Comparison of ENCODE assay signal across 8 cellular contexts in the genomic region with DNA sequence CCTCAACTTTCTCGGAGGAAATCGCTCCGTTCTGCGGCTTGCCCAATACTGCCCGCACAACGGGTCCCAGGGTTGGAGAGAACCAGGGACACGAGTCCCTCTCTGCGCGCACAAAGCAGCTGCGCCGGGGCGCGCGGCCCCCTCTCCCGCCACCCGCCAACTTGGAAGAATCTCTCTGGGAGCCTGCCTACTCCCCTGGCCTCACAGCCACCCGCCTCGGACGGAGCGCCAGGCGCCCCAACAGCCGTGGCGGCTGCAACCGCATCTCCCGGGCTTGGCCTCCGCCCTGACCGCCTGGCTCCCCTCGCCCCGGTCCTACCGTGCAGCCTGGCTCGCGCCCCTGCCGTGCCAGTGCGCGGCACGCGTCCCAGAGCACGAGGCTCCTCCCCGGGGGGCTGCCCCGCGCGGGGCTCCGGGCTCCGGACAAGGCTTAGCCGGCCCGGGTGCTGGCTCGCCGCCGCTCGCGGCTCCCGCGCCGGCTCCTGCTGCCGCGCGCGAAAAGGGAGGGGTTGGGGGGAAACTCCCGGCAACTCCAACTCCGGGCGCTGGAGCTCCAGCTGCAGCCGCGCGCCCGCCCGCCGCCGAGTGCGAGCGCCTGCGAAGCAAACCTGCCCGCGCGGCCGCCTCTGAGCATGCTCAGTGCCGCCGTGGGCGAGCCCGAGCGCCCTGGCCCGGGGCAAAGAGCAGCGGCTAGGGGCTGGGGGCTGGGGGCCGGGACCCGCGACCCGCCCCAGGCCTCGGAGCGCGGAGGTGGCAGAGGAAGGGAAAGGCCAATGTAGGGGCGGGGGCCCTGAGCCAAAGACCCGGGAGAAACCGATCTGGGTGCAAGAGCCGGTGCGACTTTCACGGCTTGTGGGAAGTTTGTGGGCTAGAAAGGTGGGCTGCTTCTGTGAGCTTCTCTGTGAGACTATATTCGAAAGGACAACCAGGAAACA. TPM values are rescaled to one million over a fixed set of nuclear protein-coding genes. Genes with fewer than 3 reads are reported as not detected.
A peak's percentile ranks its signal among the peaks of the same experiment; 100 is the strongest.
DNase-seq lines count a peak whose midpoint lies in the region; ATAC-seq and TF ChIP-seq lines count a peak whose summit lies in the region.

A gene (minus strand): TSS at position 589 of the 935 bp plus-strand sequence. CDS start 75,329 bp downstream, outside the sequence.

- peak; percentile 17 for TF ChIP-seq CTCF in neural cell (IDR thresholded peaks at IDR 0.05; ENCODE audit: poor library complexity, severe bottlenecking)

- H3K27me3 Mint-ChIP-seq in CD8-positive, alpha-beta memory T cell, result peaks cover 43 to 66% of the 10 kb centered on the region in 2 donors
- peaks cover 53% of the 10 kb centered on the region for H3K27me3 Mint-ChIP-seq in activated T-helper 2 cell treated with anti-CD3 and anti-CD28 coated beads, Interferon-gamma antibody, Interleukin-2, Interleukin-4, amounts not matched to agents 10 μg/mL and 5 μg/mL and 100 μg/mL, durations not matched to agents 14 hours and 24 hours and 36 hours (ENCODE audit: low read depth)

- TF ChIP-seq EP300 in neural cell (conservative IDR thresholded peaks at IDR 0.05; ENCODE audit: poor library complexity, severe bottlenecking), result peak; percentile 14

- H3K4me3 ChIP-seq in CD8-positive, alpha-beta memory T cell (ENCODE audit: low read length), result no peak within 1 kb of the TSS
- peak within 1 kb of the TSS; percentile 84 for H3K4me3 ChIP-seq in neural cell (ENCODE audit: low read length)
- H3K4me3 ChIP-seq in HAP-1, result no peak within 1 kb of the TSS

- CTCF ChIA-PET in CD8-positive, alpha-beta memory T cell (lab: Charles Lee), result no interaction called here

- no peak for TF ChIP-seq RAD21 in neural cell (conservative IDR thresholded peaks at IDR 0.05)

- H3K9me3 ChIP-seq in CD8-positive, alpha-beta memory T cell (ENCODE audit: low read length), result no peaks in the 10 kb centered on the region
- no peaks in the 10 kb centered on the region for H3K9me3 ChIP-seq in neural cell (ENCODE audit: low read length)
- no peaks in the 10 kb centered on the region; the same call in 1 of the 2 replicates for H3K9me3 ChIP-seq in HAP-1

- H3K4me1 ChIP-seq in CD8-positive, alpha-beta memory T cell (ENCODE audit: insufficient read depth, low read length), result no peaks in the 10 kb centered on the region
- no peaks in the 10 kb centered on the region for H3K4me1 ChIP-seq in HAP-1

- no peaks in the 10 kb centered on the region for H3K9me3 Mint-ChIP-seq in CD8-positive, alpha-beta memory T cell
- no peaks in the 10 kb centered on the region for H3K9me3 Mint-ChIP-seq in activated T-helper 2 cell treated with anti-CD3 and anti-CD28 coated beads, Interferon-gamma antibody, Interleukin-2, Interleukin-4, amounts not matched to agents 10 μg/mL and 5 μg/mL and 100 μg/mL, durations not matched to agents 14 hours and 24 hours and 36 hours

- ATAC-seq in GM19372 (IDR thresholded peaks at IDR 0.05; ENCODE audit: low read depth, unreplicated experiment) (peak; percentile 68), GM21526 (IDR thresholded peaks at IDR 0.05; ENCODE audit: low FRiP score, unreplicated experiment) (no peak)

- H3K4me2 ChIP-seq in neural cell (ENCODE audit: low read length), result peak within 1 kb of the TSS; percentile 83

- intact Hi-C loops in activated T-helper 2 cell treated with anti-CD3 and anti-CD28 coated beads, Interferon-gamma antibody, Interleukin-2, Interleukin-4, amounts not matched to agents 10 μg/mL and 5 μg/mL and 100 μg/mL, durations not matched to agents 14 hours and 24 hours and 36 hours (cut with micrococcal nuclease), result no loop called here

- H4K20me1 ChIP-seq in neural cell (ENCODE audit: insufficient read depth), result no peaks in the 10 kb centered on the region

- no peaks in the 10 kb centered on the region for H3F3A ChIP-seq in neural cell (ENCODE audit: insufficient read depth, low read length, poor library complexity, severe bottlenecking)

- peaks cover 5% of the 10 kb centered on the region for H3K27me3 ChIP-seq in CD8-positive, alpha-beta memory T cell (ENCODE audit: insufficient read depth, low read length, poor library complexity, severe bottlenecking)
- peaks cover 56% of the 10 kb centered on the region for H3K27me3 ChIP-seq in neural cell (ENCODE audit: insufficient read depth, low read depth, low read length)
- H3K27me3 ChIP-seq in HAP-1 (ENCODE audit: low read depth), result no peaks in the 10 kb centered on the region

- POLR2A ChIA-PET in CD8-positive, alpha-beta memory T cell (lab: Charles Lee), result no interaction called here

- H2AFZ ChIP-seq in neural cell (ENCODE audit: low read depth, low read length), result peak within 1 kb of the TSS; percentile 42

- H3K4me1 Mint-ChIP-seq in CD8-positive, alpha-beta memory T cell, result peaks cover 11 to 12% (median 12%) of the 10 kb centered on the region in 3 donors
- H3K4me1 Mint-ChIP-seq in activated T-helper 2 cell treated with anti-CD3 and anti-CD28 coated beads, Interferon-gamma antibody, Interleukin-2, Interleukin-4, amounts not matched to agents 10 μg/mL and 5 μg/mL and 100 μg/mL, durations not matched to agents 14 hours and 24 hours and 36 hours (ENCODE audit: low read depth), result peaks cover 2% of the 10 kb centered on the region

- H3K27ac Mint-ChIP-seq in CD8-positive, alpha-beta memory T cell, result peak within 1 kb of the TSS in 1 of 8 donors; percentile 21
- no peak within 1 kb of the TSS for H3K27ac Mint-ChIP-seq in activated T-helper 2 cell treated with anti-CD3 and anti-CD28 coated beads, Interferon-gamma antibody, Interleukin-2, Interleukin-4, amounts not matched to agents 10 μg/mL and 5 μg/mL and 100 μg/mL, durations not matched to agents 14 hours and 24 hours and 36 hours

- no peaks in the 10 kb centered on the region for H3K9me2 ChIP-seq in neural cell (ENCODE audit: insufficient read depth, low read length)

- no peaks in the 10 kb centered on the region for H3K36me3 ChIP-seq in CD8-positive, alpha-beta memory T cell (ENCODE audit: insufficient read depth, low read length)
- H3K36me3 ChIP-seq in neural cell (ENCODE audit: insufficient read depth, low read length) (no peaks in the 10 kb centered on the region), HAP-1 (replicated peaks) (no peaks in the 10 kb centered on the region)

- no peaks in the 10 kb centered on the region for H3K79me2 ChIP-seq in neural cell (replicated peaks; ENCODE audit: insufficient read depth, low read length)

- peak within 1 kb of the TSS; percentile 52 for H3K9ac ChIP-seq in neural cell (ENCODE audit: low read length)

- H3K36me3 Mint-ChIP-seq in CD8-positive, alpha-beta memory T cell, result no peaks in the 10 kb centered on the region
- no peaks in the 10 kb centered on the region for H3K36me3 Mint-ChIP-seq in activated T-helper 2 cell treated with anti-CD3 and anti-CD28 coated beads, Interferon-gamma antibody, Interleukin-2, Interleukin-4, amounts not matched to agents 10 μg/mL and 5 μg/mL and 100 μg/mL, durations not matched to agents 14 hours and 24 hours and 36 hours (ENCODE audit: low read depth)

- in situ Hi-C loops in HAP-1 (cut with MboI; ENCODE audit: low sequenced_read_pairs), result no loop called here

- no peak for DNase-seq in CD8-positive, alpha-beta memory T cell
- peak; percentile 72 for DNase-seq in NCI-H1105 (lab: John Stamatoyannopoulos, UW)
- no peak for DNase-seq in activated T-helper 2 cell treated with anti-CD3 and anti-CD28 coated beads, Interferon-gamma antibody, Interleukin-2, Interleukin-4, amounts not matched to agents 10 μg/mL and 5 μg/mL and 100 μg/mL, durations not matched to agents 14 hours and 24 hours and 36 hours (ENCODE audit: low spot score)
- DNase-seq in glomerular visceral epithelial cell (ENCODE audit: extremely low spot score), result peak; percentile 52
- DNase-seq in HAP-1 (ENCODE audit: low spot score in 2 of 2), result no peak

- H3K27ac ChIP-seq in CD8-positive, alpha-beta memory T cell (ENCODE audit: low read depth, low read length), result no peak within 1 kb of the TSS
- H3K27ac ChIP-seq in neural cell (ENCODE audit: low read length), result no peak within 1 kb of the TSS

- H3K4me3 Mint-ChIP-seq in CD8-positive, alpha-beta memory T cell, result peak within 1 kb of the TSS in 6 of 7 donors; percentile 65 to 80 (median 72)
- H3K4me3 Mint-ChIP-seq in activated T-helper 2 cell treated with anti-CD3 and anti-CD28 coated beads, Interferon-gamma antibody, Interleukin-2, Interleukin-4, amounts not matched to agents 10 μg/mL and 5 μg/mL and 100 μg/mL, durations not matched to agents 14 hours and 24 hours and 36 hours (ENCODE audit: low read depth), result peak within 1 kb of the TSS; percentile 54

TF ChIP-seq in neural cell, 6 proteins besides CTCF, POLR2A, EP300 and RAD21 (continues in another document):
- TF ChIP-seq, protein P1, sequence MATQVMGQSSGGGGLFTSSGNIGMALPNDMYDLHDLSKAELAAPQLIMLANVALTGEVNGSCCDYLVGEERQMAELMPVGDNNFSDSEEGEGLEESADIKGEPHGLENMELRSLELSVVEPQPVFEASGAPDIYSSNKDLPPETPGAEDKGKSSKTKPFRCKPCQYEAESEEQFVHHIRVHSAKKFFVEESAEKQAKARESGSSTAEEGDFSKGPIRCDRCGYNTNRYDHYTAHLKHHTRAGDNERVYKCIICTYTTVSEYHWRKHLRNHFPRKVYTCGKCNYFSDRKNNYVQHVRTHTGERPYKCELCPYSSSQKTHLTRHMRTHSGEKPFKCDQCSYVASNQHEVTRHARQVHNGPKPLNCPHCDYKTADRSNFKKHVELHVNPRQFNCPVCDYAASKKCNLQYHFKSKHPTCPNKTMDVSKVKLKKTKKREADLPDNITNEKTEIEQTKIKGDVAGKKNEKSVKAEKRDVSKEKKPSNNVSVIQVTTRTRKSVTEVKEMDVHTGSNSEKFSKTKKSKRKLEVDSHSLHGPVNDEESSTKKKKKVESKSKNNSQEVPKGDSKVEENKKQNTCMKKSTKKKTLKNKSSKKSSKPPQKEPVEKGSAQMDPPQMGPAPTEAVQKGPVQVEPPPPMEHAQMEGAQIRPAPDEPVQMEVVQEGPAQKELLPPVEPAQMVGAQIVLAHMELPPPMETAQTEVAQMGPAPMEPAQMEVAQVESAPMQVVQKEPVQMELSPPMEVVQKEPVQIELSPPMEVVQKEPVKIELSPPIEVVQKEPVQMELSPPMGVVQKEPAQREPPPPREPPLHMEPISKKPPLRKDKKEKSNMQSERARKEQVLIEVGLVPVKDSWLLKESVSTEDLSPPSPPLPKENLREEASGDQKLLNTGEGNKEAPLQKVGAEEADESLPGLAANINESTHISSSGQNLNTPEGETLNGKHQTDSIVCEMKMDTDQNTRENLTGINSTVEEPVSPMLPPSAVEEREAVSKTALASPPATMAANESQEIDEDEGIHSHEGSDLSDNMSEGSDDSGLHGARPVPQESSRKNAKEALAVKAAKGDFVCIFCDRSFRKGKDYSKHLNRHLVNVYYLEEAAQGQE (IDR thresholded peaks at IDR 0.05; ENCODE audit: borderline replicate concordance), result no peak
- TF ChIP-seq EZH2 (IDR thresholded peaks at IDR 0.05; ENCODE audit: borderline replicate concordance, insufficient read depth, low read length, poor library complexity, severe bottlenecking) (no peak), POLR2AphosphoS5 (IDR thresholded peaks at IDR 0.05) (no peak)

RNA-seq across cellular contexts. Expression of the gene that starts here (rescaled TPM):
- under 1 TPM; 0.28 to 0.38 TPM for total RNA-seq in CD8-positive, alpha-beta memory T cell
- not detected for polyA plus RNA-seq in CD8-positive, alpha-beta memory T cell
- not detected in 2 replicates for total RNA-seq in activated T-helper 2 cell treated with anti-CD3 and anti-CD28 coated beads, Interferon-gamma antibody, Interleukin-2, Interleukin-4, amounts not matched to agents 10 μg/mL and 5 μg/mL and 100 μg/mL, durations not matched to agents 14 hours and 24 hours and 36 hours
- polyA plus RNA-seq in neural cell, result 14.6 and 15.1 TPM in 2 replicates
- 22.2 and 30.0 TPM in 2 replicates for polyA minus RNA-seq in neural cell

Comparison
In these comparisons a context has a peak if more than half of its experiments do, and no peak if none do; other contexts are left out.
1. RNA of the gene that starts here (polyA plus RNA-seq): 14.6 to 15.1 TPM in neural cell; not detected in CD8-positive, alpha-beta memory T cell (single experiment); every median in the first group is over 10 times any median in the second.
2. DNase-seq: peak in NCI-H1105 (single experiment) and glomerular visceral epithelial cell (single experiment); none in CD8-positive, alpha-beta memory T cell (0 of 5), activated T-helper 2 cell treated with anti-CD3 and anti-CD28 coated beads, Interferon-gamma antibody, Interleukin-2, Interleukin-4, amounts not matched to agents 10 μg/mL and 5 μg/mL and 100 μg/mL, durations not matched to agents 14 hours and 24 hours and 36 hours (single experiment) and HAP-1 (0 of 2).